ENCODE assay signal across 16 cellular contexts in genomic region chr19:31109626-31110025, GRCh38.
DNase-seq lines count a peak whose midpoint lies in the region; ATAC-seq and TF ChIP-seq lines count a peak whose summit lies in the region.
"Had no signal": no experiment of that assay in that cellular context is flagged by ENCODE, and none has a peak within 500 bp of the region (broad histone marks: within the 10 kb centered on the region; RNA-seq: fewer than 3 reads in every experiment).

No MANE protein-coding gene starts in this region.

- H3K79me2 ChIP-seq in smooth muscle cell (ENCODE audit: low read depth) = no peaks in the 10 kb centered on the region

- peaks cover 6% of the 10 kb centered on the region for H3F3A ChIP-seq in smooth muscle cell (ENCODE audit: low read depth)

- peaks cover 2% of the 10 kb centered on the region for H3K27me3 ChIP-seq in smooth muscle cell (ENCODE audit: low read depth)

- no peaks in the 10 kb centered on the region for H3K36me3 Mint-ChIP-seq in activated naive CD8-positive, alpha-beta T cell treated with anti-CD3 and anti-CD28 coated beads for 36 hours
- no peaks in the 10 kb centered on the region for H3K36me3 Mint-ChIP-seq in activated naive CD8-positive, alpha-beta T cell treated with anti-CD3 and anti-CD28 coated beads, Interleukin-2, amount 50 U/mL, for 24 hours (ENCODE audit: low read depth)
- no peaks in the 10 kb centered on the region for H3K36me3 Mint-ChIP-seq in activated naive CD8-positive, alpha-beta T cell treated with anti-CD3 and anti-CD28 coated beads, Interleukin-2, amount 10 ng/mL, durations not matched to agents 7 days and 5 days
- H3K36me3 Mint-ChIP-seq: CD4-positive, CD25-positive, alpha-beta regulatory T cell had no signal

- TF ChIP-seq CTCF in smooth muscle cell (IDR thresholded peaks at IDR 0.05; ENCODE audit: borderline replicate concordance, insufficient read depth, poor library complexity, severe bottlenecking) (no peak), omental fat pad (IDR thresholded peaks at IDR 0.05) (no peak)

- no peak overlapping the region for H3K9ac ChIP-seq in smooth muscle cell (ENCODE audit: low read depth)

- H4K20me1 ChIP-seq in smooth muscle cell (ENCODE audit: low read depth) = no peaks in the 10 kb centered on the region

- no peak for ATAC-seq in activated naive CD8-positive, alpha-beta T cell treated with anti-CD3 and anti-CD28 coated beads, Interleukin-2, amount 50 U/mL, for 24 hours
- peak; percentile 52 for ATAC-seq in activated naive CD8-positive, alpha-beta T cell treated with anti-CD3 and anti-CD28 coated beads, Interleukin-2, amount 10 ng/mL, durations not matched to agents 7 days and 5 days (ENCODE audit: low read depth)
- no peak for ATAC-seq in HG02840 (IDR thresholded peaks at IDR 0.05; ENCODE audit: low FRiP score, unreplicated experiment)
- ATAC-seq in omental fat pad (ENCODE audit: low FRiP score) = no peak

- peak; percentile 2 for DNase-seq in activated naive CD8-positive, alpha-beta T cell treated with anti-CD3 and anti-CD28 coated beads for 36 hours
- no peak for DNase-seq in activated naive CD8-positive, alpha-beta T cell treated with anti-CD3 and anti-CD28 coated beads, Interleukin-2, amount 50 U/mL, for 24 hours
- DNase-seq in NCI-H1105 (lab: John Stamatoyannopoulos, UW) (peak; percentile 13), smooth muscle cell (lab: John Stamatoyannopoulos, UW; ENCODE audit: unreplicated experiment) (no peak), NCI-H345 (lab: John Stamatoyannopoulos, UW) (no peak), omental fat pad (ENCODE audit: low spot score) (no peak)
- DNase-seq in activated naive CD8-positive, alpha-beta T cell treated with anti-CD3 and anti-CD28 coated beads, Interleukin-2, amount 10 ng/mL, durations not matched to agents 7 days and 5 days = no peak
- DNase-seq: Caco-2; CD4-positive, CD25-positive, alpha-beta regulatory T cell; MM.1S; NCI-H1436 treated with DMSO at 0.1 percent for 48 hours; NCI-H2081; NCI-H510A; NCI-H774 had no signal

- peaks cover 45% of the 10 kb centered on the region for H3K27me3 Mint-ChIP-seq in activated naive CD8-positive, alpha-beta T cell treated with anti-CD3 and anti-CD28 coated beads for 36 hours
- H3K27me3 Mint-ChIP-seq in activated naive CD8-positive, alpha-beta T cell treated with anti-CD3 and anti-CD28 coated beads, Interleukin-2, amount 50 U/mL, for 24 hours = peaks cover 6% of the 10 kb centered on the region
- H3K27me3 Mint-ChIP-seq in activated naive CD8-positive, alpha-beta T cell treated with anti-CD3 and anti-CD28 coated beads, Interleukin-2, amount 10 ng/mL, durations not matched to agents 7 days and 5 days = peaks cover 22% of the 10 kb centered on the region

- H3K4me3 ChIP-seq in smooth muscle cell = no peak overlapping the region
- H3K4me3 ChIP-seq: SK-N-MC had no signal

- POLR2A ChIA-PET in activated naive CD8-positive, alpha-beta T cell treated with anti-CD3 and anti-CD28 coated beads, Interleukin-2, amount 10 ng/mL, durations not matched to agents 7 days and 5 days (lab: Charles Lee) = no interaction called here

- no peak overlapping the region for H3K27ac ChIP-seq in smooth muscle cell (ENCODE audit: low read depth)
- H3K27ac ChIP-seq: SK-N-MC had no signal

- H2AFZ ChIP-seq in smooth muscle cell (ENCODE audit: low read depth) = no peak overlapping the region

- H3K4me2 ChIP-seq in smooth muscle cell = peak overlapping the region; percentile 44

- no peaks in the 10 kb centered on the region for H3K4me1 ChIP-seq in smooth muscle cell (ENCODE audit: low read depth)
- H3K4me1 ChIP-seq: Caco-2 had no signal

- H3K4me1 Mint-ChIP-seq in activated naive CD8-positive, alpha-beta T cell treated with anti-CD3 and anti-CD28 coated beads for 36 hours = peaks cover 10% of the 10 kb centered on the region
- H3K4me1 Mint-ChIP-seq in activated naive CD8-positive, alpha-beta T cell treated with anti-CD3 and anti-CD28 coated beads, Interleukin-2, amount 50 U/mL, for 24 hours = peaks cover 10% of the 10 kb centered on the region
- H3K4me1 Mint-ChIP-seq in activated naive CD8-positive, alpha-beta T cell treated with anti-CD3 and anti-CD28 coated beads, Interleukin-2, amount 10 ng/mL, durations not matched to agents 7 days and 5 days = peaks cover 8% of the 10 kb centered on the region

- no peak overlapping the region for H3K4me3 Mint-ChIP-seq in activated naive CD8-positive, alpha-beta T cell treated with anti-CD3 and anti-CD28 coated beads for 36 hours
- H3K4me3 Mint-ChIP-seq in activated naive CD8-positive, alpha-beta T cell treated with anti-CD3 and anti-CD28 coated beads, Interleukin-2, amount 50 U/mL, for 24 hours = no peak overlapping the region
- H3K4me3 Mint-ChIP-seq in activated naive CD8-positive, alpha-beta T cell treated with anti-CD3 and anti-CD28 coated beads, Interleukin-2, amount 10 ng/mL, durations not matched to agents 7 days and 5 days = no peak overlapping the region
- H3K4me3 Mint-ChIP-seq: CD4-positive, CD25-positive, alpha-beta regulatory T cell had no signal

- H3K9me3 ChIP-seq in smooth muscle cell (replicated peaks; ENCODE audit: low read depth) = no peaks in the 10 kb centered on the region
- H3K9me3 ChIP-seq: Caco-2 had no signal

- H3K36me3 ChIP-seq in smooth muscle cell (ENCODE audit: low read depth) = no peaks in the 10 kb centered on the region

- no peaks in the 10 kb centered on the region for H3K9me3 Mint-ChIP-seq in activated naive CD8-positive, alpha-beta T cell treated with anti-CD3 and anti-CD28 coated beads for 36 hours
- H3K9me3 Mint-ChIP-seq in activated naive CD8-positive, alpha-beta T cell treated with anti-CD3 and anti-CD28 coated beads, Interleukin-2, amount 50 U/mL, for 24 hours = no peaks in the 10 kb centered on the region
- no peaks in the 10 kb centered on the region for H3K9me3 Mint-ChIP-seq in activated naive CD8-positive, alpha-beta T cell treated with anti-CD3 and anti-CD28 coated beads, Interleukin-2, amount 10 ng/mL, durations not matched to agents 7 days and 5 days

- no peak overlapping the region for H3K27ac Mint-ChIP-seq in activated naive CD8-positive, alpha-beta T cell treated with anti-CD3 and anti-CD28 coated beads for 36 hours
- H3K27ac Mint-ChIP-seq in activated naive CD8-positive, alpha-beta T cell treated with anti-CD3 and anti-CD28 coated beads, Interleukin-2, amount 50 U/mL, for 24 hours = no peak overlapping the region
- H3K27ac Mint-ChIP-seq in activated naive CD8-positive, alpha-beta T cell treated with anti-CD3 and anti-CD28 coated beads, Interleukin-2, amount 10 ng/mL, durations not matched to agents 7 days and 5 days = no peak overlapping the region

- 5% methylated on average over 2 of the region's 2 CpGs for WGBS in smooth muscle cell (ENCODE audit: low lambda C conversion rate)

Comparison
In these comparisons a context has a peak if more than half of its experiments do, and no peak if none do; other contexts are left out.
1. DNase-seq: peak in activated naive CD8-positive, alpha-beta T cell treated with anti-CD3 and anti-CD28 coated beads for 36 hours (single experiment) and NCI-H1105 (single experiment); none in activated naive CD8-positive, alpha-beta T cell treated with anti-CD3 and anti-CD28 coated beads, Interleukin-2, amount 50 U/mL, for 24 hours (single experiment), activated naive CD8-positive, alpha-beta T cell treated with anti-CD3 and anti-CD28 coated beads, Interleukin-2, amount 10 ng/mL, durations not matched to agents 7 days and 5 days (single experiment), smooth muscle cell (single experiment), NCI-H345 (single experiment) and omental fat pad (single experiment).